ENCODE assay signal across 8 cellular contexts in genomic region chr4:119629142-119629471, GRCh38. TPM values are rescaled to one million over a fixed set of nuclear protein-coding genes. Genes with fewer than 3 reads are reported as not detected.
A peak's percentile ranks its signal among the peaks of the same experiment; 100 is the strongest.
DNase-seq lines count a peak whose midpoint lies in the region; ATAC-seq and TF ChIP-seq lines count a peak whose summit lies in the region.

No MANE protein-coding gene starts in this region.

- H3K36me3 ChIP-seq in kidney epithelial cell (ENCODE audit: control insufficient read depth, insufficient read depth, low read length) (no peaks in the 10 kb centered on the region), tibial artery (no peaks in the 10 kb centered on the region)

- no peak for TF ChIP-seq CTCF in kidney epithelial cell (IDR thresholded peaks at IDR 0.05; ENCODE audit: insufficient read depth, low read length, poor library complexity, severe bottlenecking)
- no peak for TF ChIP-seq CTCF in tibial artery (IDR thresholded peaks at IDR 0.05)

- H3K4me1 Mint-ChIP-seq in activated T-cell treated with anti-CD3 and anti-CD28 coated beads, Interleukin-2, amount 50 U/mL, for 24 hours (ENCODE audit: low read depth) = peaks cover 22% of the 10 kb centered on the region
- peaks cover 17% of the 10 kb centered on the region for H3K4me1 Mint-ChIP-seq in activated naive CD8-positive, alpha-beta T cell treated with anti-CD3 and anti-CD28 coated beads, Interleukin-2, amount 50 U/mL, for 24 hours

- peaks cover 32% of the 10 kb centered on the region for H3K27me3 Mint-ChIP-seq in activated T-cell treated with anti-CD3 and anti-CD28 coated beads, Interleukin-2, amount 50 U/mL, for 24 hours
- H3K27me3 Mint-ChIP-seq in activated naive CD8-positive, alpha-beta T cell treated with anti-CD3 and anti-CD28 coated beads, Interleukin-2, amount 50 U/mL, for 24 hours = peaks cover 44% of the 10 kb centered on the region

- in situ Hi-C loops in ACHN (cut with HindIII; ENCODE audit: low pct_ligation_motif_present, low pct_unique_long_range_greater_than_20kb, low sequenced_read_pairs) = no loop called here

- ATAC-seq in HG03108 (IDR thresholded peaks at IDR 0.05; ENCODE audit: unreplicated experiment) = peak; percentile 20
- peak; percentile 30 for ATAC-seq in activated naive CD8-positive, alpha-beta T cell treated with anti-CD3 and anti-CD28 coated beads, Interleukin-2, amount 50 U/mL, for 24 hours

- peaks cover 0 to 14% (median 8%) of the 10 kb centered on the region in 4 donors for H3K4me1 ChIP-seq in tibial artery

- H3K9me3 Mint-ChIP-seq in activated T-cell treated with anti-CD3 and anti-CD28 coated beads, Interleukin-2, amount 50 U/mL, for 24 hours = no peaks in the 10 kb centered on the region
- no peaks in the 10 kb centered on the region for H3K9me3 Mint-ChIP-seq in activated naive CD8-positive, alpha-beta T cell treated with anti-CD3 and anti-CD28 coated beads, Interleukin-2, amount 50 U/mL, for 24 hours

- H3K4me3 Mint-ChIP-seq in activated T-cell treated with anti-CD3 and anti-CD28 coated beads, Interleukin-2, amount 50 U/mL, for 24 hours = peak overlapping the region; percentile 80
- H3K4me3 Mint-ChIP-seq in activated naive CD8-positive, alpha-beta T cell treated with anti-CD3 and anti-CD28 coated beads, Interleukin-2, amount 50 U/mL, for 24 hours = peak overlapping the region; percentile 79

- H3K36me3 Mint-ChIP-seq in activated T-cell treated with anti-CD3 and anti-CD28 coated beads, Interleukin-2, amount 50 U/mL, for 24 hours (ENCODE audit: low read depth) = no peaks in the 10 kb centered on the region
- no peaks in the 10 kb centered on the region for H3K36me3 Mint-ChIP-seq in activated naive CD8-positive, alpha-beta T cell treated with anti-CD3 and anti-CD28 coated beads, Interleukin-2, amount 50 U/mL, for 24 hours (ENCODE audit: low read depth)

- intact Hi-C loops in tibial artery (cut with DNase I; ENCODE audit: low total_unique reads) = loop anchor here (2.0 to 10.0 kb wide), 2 partner anchors 324 to 420 kb away; a partner anchor contains a TSS

- DNase-seq in activated T-cell treated with anti-CD3 and anti-CD28 coated beads, Interleukin-2, amount 50 U/mL, for 24 hours = no peak
- DNase-seq in activated T-cell treated with anti-CD3 and anti-CD28 coated beads for 4 hours (no peak), kidney epithelial cell (ENCODE audit: low read depth) (no peak), tibial artery (no peak), ACHN (no peak), COLO668 (lab: John Stamatoyannopoulos, UW; ENCODE audit: unreplicated experiment) (no peak)
- DNase-seq in activated naive CD8-positive, alpha-beta T cell treated with anti-CD3 and anti-CD28 coated beads, Interleukin-2, amount 50 U/mL, for 24 hours = no peak

- H3K27ac Mint-ChIP-seq in activated T-cell treated with anti-CD3 and anti-CD28 coated beads, Interleukin-2, amount 50 U/mL, for 24 hours = no peak overlapping the region
- H3K27ac Mint-ChIP-seq in activated naive CD8-positive, alpha-beta T cell treated with anti-CD3 and anti-CD28 coated beads, Interleukin-2, amount 50 U/mL, for 24 hours = no peak overlapping the region

- no peaks in the 10 kb centered on the region for H3K9me3 ChIP-seq in tibial artery

- H3K4me3 ChIP-seq in kidney epithelial cell (ENCODE audit: low read depth, low read length) = peak overlapping the region; percentile 36
- H3K4me3 ChIP-seq in tibial artery = peak overlapping the region; percentile 84 to 95

- H3K27me3 ChIP-seq in kidney epithelial cell (ENCODE audit: control insufficient read depth, insufficient read depth, low read length) = no peaks in the 10 kb centered on the region
- no peaks in the 10 kb centered on the region for H3K27me3 ChIP-seq in tibial artery

- peak overlapping the region; percentile 90 to 98 for H3K27ac ChIP-seq in tibial artery

RNA-seq across cellular contexts. Expression of gene PDE5A, which starts 0.5 kb away (rescaled TPM):
- 2.2 and 7.6 TPM in 2 replicates for total RNA-seq in kidney epithelial cell
